In genomic region chr11:130338667-130339066, GRCh38 we compare ENCODE assay signal across 27 cellular contexts.
"Had no signal": no experiment of that assay in that cellular context is flagged by ENCODE, and none has a peak within 500 bp of the region (broad histone marks: within the 10 kb centered on the region; RNA-seq: fewer than 3 reads in every experiment).

No MANE protein-coding gene starts in this region.

- H3K4me3 Mint-ChIP-seq: activated B cell treated with CpG ODN at 0.5 μM for 24 hours; activated naive CD8-positive, alpha-beta T cell; activated T-cell treated with anti-CD3 and anti-CD28 coated beads, Interleukin-2, amount 50 U/mL, for 24 hours; activated T-cell treated with anti-CD3 and anti-CD28 coated beads, Interleukin-2, amount 50 U/mL, for 72 hours; T-helper 2 cell treated with Interferon-gamma antibody and Interleukin-4, amounts not matched to agents 5 μg/mL and 100 μg/mL, for 36 hours had no signal

- H3K4me1 Mint-ChIP-seq: activated B cell treated with CpG ODN at 0.5 μM for 24 hours had no signal

- ATAC-seq: activated CD4-positive, CD25-positive, alpha-beta regulatory T cell treated with anti-CD3 and anti-CD28 coated beads, Interleukin-2, amount 50 U/mL, for 24 hours; activated T-cell treated with anti-CD3 and anti-CD28 coated beads, Interleukin-2, amount 50 U/mL, for 72 hours; gastroesophageal sphincter; heart right ventricle had no signal

- DNase-seq: activated B cell treated with CpG ODN at 0.5 μM for 24 hours; activated CD4-positive, alpha-beta T cell treated with anti-CD3 and anti-CD28 coated beads for 48 hours; activated CD4-positive, alpha-beta T cell treated with anti-CD3 and anti-CD28 coated beads, Interleukin-2, amount 50 U/mL, for 1 hour; activated CD4-positive, alpha-beta T cell treated with anti-CD3 and anti-CD28 coated beads, Interleukin-2, amount 50 U/mL, for 48 hours; activated CD8-positive, alpha-beta memory T cell treated with anti-CD3 and anti-CD28 coated beads, Interleukin-2, amount 50 U/mL, for 48 hours; activated effector memory CD4-positive, alpha-beta T cell treated with Interleukin-2 at 50 U/mL for 16 hours; activated gamma-delta T cell treated with Interleukin-2 at 50 U/mL for 16 hours; activated naive CD4-positive, alpha-beta T cell treated with anti-CD3 and anti-CD28 coated beads, Interleukin-2, amount 50 U/mL, for 16 hours; activated naive CD4-positive, alpha-beta T cell treated with Interleukin-2 at 50 U/mL for 16 hours; activated T-cell treated with anti-CD3 and anti-CD28 coated beads for 4 hours; activated T-cell treated with anti-CD3 and anti-CD28 coated beads, Interleukin-2, amount 50 U/mL, for 24 hours; activated T-cell treated with anti-CD3 and anti-CD28 coated beads, Interleukin-2, amount 50 U/mL, for 72 hours; amniotic stem cell; anterior cingulate cortex; brain microvascular endothelial cell; cortex of kidney; dermis blood vessel endothelial cell; effector CD4-positive, alpha-beta T cell; esophagus squamous epithelium; foreskin melanocyte; heart right ventricle; T1000; WERI-Rb-1 had no signal

- H3K27me3 Mint-ChIP-seq: activated B cell treated with CpG ODN at 0.5 μM for 24 hours; activated T-cell treated with anti-CD3 and anti-CD28 coated beads, Interleukin-2, amount 50 U/mL, for 24 hours had no signal

- H3K27ac Mint-ChIP-seq: activated B cell treated with CpG ODN at 0.5 μM for 24 hours; activated naive CD8-positive, alpha-beta T cell; activated T-cell treated with anti-CD3 and anti-CD28 coated beads, Interleukin-2, amount 50 U/mL, for 24 hours; activated T-cell treated with anti-CD3 and anti-CD28 coated beads, Interleukin-2, amount 50 U/mL, for 72 hours; T-helper 2 cell treated with Interferon-gamma antibody and Interleukin-4, amounts not matched to agents 5 μg/mL and 100 μg/mL, for 36 hours had no signal
